8 cellular contexts compared by ENCODE assay signal in genomic region chr22:30968015-30968923, GRCh38. TPM values are rescaled to one million over a fixed set of nuclear protein-coding genes. Genes with fewer than 3 reads are reported as not detected.
DNase-seq lines count a peak whose midpoint lies in the region; ATAC-seq and TF ChIP-seq lines count a peak whose summit lies in the region.

Gene MORC2, minus strand, starts transcription at chr22:30968774. Its CDS starts 885 bp downstream, at chr22:30967889.

- H3K27me3 Mint-ChIP-seq in stimulated activated naive B cell treated with anti-CD40 and anti-IgM and Interleukin-4, amounts not matched to agents 10 μg/mL and 1 μg/mL and 100 μg/mL, for 72 hours: no peaks in the 10 kb centered on the region

- DNase-seq in GM12865 (ENCODE audit: low read depth): peak; percentile 77
- DNase-seq in NCI-H748 (lab: John Stamatoyannopoulos, UW; ENCODE audit: unreplicated experiment): peak; percentile 75
- DNase-seq in cerebellum (ENCODE audit: low spot score): no peak
- no peak for DNase-seq in stimulated activated naive B cell treated with anti-CD40 and anti-IgM and Interleukin-4, amounts not matched to agents 10 μg/mL and 1 μg/mL and 100 μg/mL, for 72 hours
- DNase-seq in NCI-H524 treated with DMSO at 0.1 percent for 48 hours (lab: John Stamatoyannopoulos, UW): no peak

- H3K27ac ChIP-seq in 22Rv1 (peak within 1 kb of the TSS; percentile 89), layer of hippocampus (ENCODE audit: low read depth, low read length) (peak within 1 kb of the TSS; percentile 85)

- H3K9me3 Mint-ChIP-seq in stimulated activated naive B cell treated with anti-CD40 and anti-IgM and Interleukin-4, amounts not matched to agents 10 μg/mL and 1 μg/mL and 100 μg/mL, for 72 hours: peaks cover 10 to 15% of the 10 kb centered on the region in 2 donors

- peak within 1 kb of the TSS; percentile 96 to 99 for H3K4me3 Mint-ChIP-seq in stimulated activated naive B cell treated with anti-CD40 and anti-IgM and Interleukin-4, amounts not matched to agents 10 μg/mL and 1 μg/mL and 100 μg/mL, for 72 hours

- no peaks in the 10 kb centered on the region for H3K27me3 ChIP-seq in layer of hippocampus (ENCODE audit: control insufficient read depth, insufficient read depth, low read length)

- peaks cover 14 to 57% of the 10 kb centered on the region in 2 donors for H3K4me1 Mint-ChIP-seq in stimulated activated naive B cell treated with anti-CD40 and anti-IgM and Interleukin-4, amounts not matched to agents 10 μg/mL and 1 μg/mL and 100 μg/mL, for 72 hours

- peaks cover 45 to 71% of the 10 kb centered on the region in 2 donors for H3K36me3 Mint-ChIP-seq in stimulated activated naive B cell treated with anti-CD40 and anti-IgM and Interleukin-4, amounts not matched to agents 10 μg/mL and 1 μg/mL and 100 μg/mL, for 72 hours

- no peak for TF ChIP-seq CTCF in 22Rv1 (IDR thresholded peaks at IDR 0.05)
- TF ChIP-seq CTCF in GM12865 (IDR thresholded peaks at IDR 0.05; ENCODE audit: insufficient read depth, low read depth, low read length, missing control alignments): no peak

- H3K4me3 ChIP-seq in GM12865 (ENCODE audit: low read depth, low read length): peak within 1 kb of the TSS; percentile 97

- peak within 1 kb of the TSS; percentile 98 for H3K27ac Mint-ChIP-seq in stimulated activated naive B cell treated with anti-CD40 and anti-IgM and Interleukin-4, amounts not matched to agents 10 μg/mL and 1 μg/mL and 100 μg/mL, for 72 hours

- ATAC-seq in HG02981 (IDR thresholded peaks at IDR 0.05; ENCODE audit: unreplicated experiment): peak; percentile 22
- peak; percentile 41 to 47 for ATAC-seq in stimulated activated naive B cell treated with anti-CD40 and anti-IgM and Interleukin-4, amounts not matched to agents 10 μg/mL and 1 μg/mL and 100 μg/mL, for 72 hours (replicated peaks)

RNA-seq across cellular contexts. Expression of gene MORC2, which starts in this region (rescaled TPM):
- total RNA-seq in cerebellum: 22.7 TPM

Comparison
In these comparisons a context has a peak if more than half of its experiments do, and no peak if none do; other contexts are left out.
1. DNase-seq: peak in GM12865 (single experiment) and NCI-H748 (single experiment); none in cerebellum (single experiment), stimulated activated naive B cell treated with anti-CD40 and anti-IgM and Interleukin-4, amounts not matched to agents 10 μg/mL and 1 μg/mL and 100 μg/mL, for 72 hours (single experiment) and NCI-H524 treated with DMSO at 0.1 percent for 48 hours (single experiment).